Comparison of ENCODE assay signal across 12 cellular contexts in genomic region chr20:5136096-5136495, GRCh38. TPM values are rescaled to one million over a fixed set of nuclear protein-coding genes. Genes with fewer than 3 reads are reported as not detected.
DNase-seq lines count a peak whose midpoint lies in the region; ATAC-seq lines count a peak whose summit lies in the region.
"Had no signal": no experiment of that assay in that cellular context is flagged by ENCODE, and none has a peak within 500 bp of the region (broad histone marks: within the 10 kb centered on the region; RNA-seq: fewer than 3 reads in every experiment).

No MANE protein-coding gene starts in this region.

- ATAC-seq in HG02763 (IDR thresholded peaks at IDR 0.05; ENCODE audit: unreplicated experiment) (peak; percentile 20), GM19324 (IDR thresholded peaks at IDR 0.05; ENCODE audit: low FRiP score, unreplicated experiment) (no peak)
- ATAC-seq: activated CD8-positive, alpha-beta T cell treated with anti-CD3 and anti-CD28 coated beads for 36 hours; T-cell had no signal

- H3K4me2 ChIP-seq in BLaER1 = peak overlapping the region; percentile 79

- H3K27ac ChIP-seq in BLaER1 (no peak overlapping the region), mesodermal cell (ENCODE audit: low read depth, low read length, severe bottlenecking) (peak overlapping the region; percentile 57)

- 86% methylated on average over 3 of the region's 4 CpGs; no CpG with 5 or more reads in 1 of the 2 experiments for WGBS in mesodermal cell (ENCODE audit: insufficient coverage in 2 of 2), 2 experiments

- H3K36me3 ChIP-seq in BLaER1 = peaks cover 10% of the 10 kb centered on the region
- H3K36me3 ChIP-seq in mesodermal cell (ENCODE audit: control insufficient read depth, insufficient read depth, low read length) = peaks cover 20% of the 10 kb centered on the region

- no peak overlapping the region for H3K4me3 ChIP-seq in BLaER1
- H3K4me3 ChIP-seq in mesodermal cell (ENCODE audit: extremely low read depth, insufficient read depth, low read length, poor library complexity, severe bottlenecking) = no peak overlapping the region

- DNase-seq in astrocyte of the hippocampus (ENCODE audit: low read depth, low spot score) = peak; percentile 51
- no peak for DNase-seq in amniotic stem cell (lab: John Stamatoyannopoulos, UW)
- no peak for DNase-seq in NCI-H146 treated with DMSO at 0.1 percent for 48 hours (lab: John Stamatoyannopoulos, UW; ENCODE audit: unreplicated experiment)
- DNase-seq in stimulated activated CD4-positive, alpha-beta T cell treated with anti-CD3 and anti-CD28 coated beads, Interleukin-4, amount 100 ng/mL, for 1 hour = no peak
- DNase-seq: activated CD8-positive, alpha-beta T cell treated with anti-CD3 and anti-CD28 coated beads for 36 hours; activated naive CD4-positive, alpha-beta T cell treated with anti-CD3 and anti-CD28 coated beads, Interleukin-2, amount 10 ng/mL, durations not matched to agents 7 days and 5 days; EL; T-cell had no signal

- no peaks in the 10 kb centered on the region for H3K27me3 ChIP-seq in BLaER1

- peak overlapping the region; percentile 62; the same call in 1 of the 2 replicates for H3K9ac ChIP-seq in BLaER1

- no peaks in the 10 kb centered on the region for H3K9me3 ChIP-seq in BLaER1
- no peaks in the 10 kb centered on the region for H3K9me3 ChIP-seq in mesodermal cell (ENCODE audit: control insufficient read depth, low read length)

- H3K4me1 ChIP-seq in BLaER1 (peaks cover 43% of the 10 kb centered on the region), mesodermal cell (ENCODE audit: control insufficient read depth, insufficient read depth, low read length, poor library complexity, severe bottlenecking) (no peaks in the 10 kb centered on the region)

- peaks cover 98% of the 10 kb centered on the region for H4K20me1 ChIP-seq in BLaER1

RNA-seq across cellular contexts. Expression of gene CDS2, which starts 9.3 kb away (rescaled TPM):
- 32.3 TPM for polyA plus RNA-seq in mesodermal cell (2013, experiment 1 of 2)
- polyA plus RNA-seq in mesodermal cell (2013, experiment 2 of 2) = 27.7 TPM

RNA-seq across cellular contexts. Expression of gene PCNA, which starts 16.3 kb away (rescaled TPM):
- 144 TPM for polyA plus RNA-seq in mesodermal cell (2013, experiment 1 of 2)
- polyA plus RNA-seq in mesodermal cell (2013, experiment 2 of 2) = 143 TPM

RNA-seq across cellular contexts. Expression of gene TMEM230, which starts 23.2 kb away (rescaled TPM):
- 110 TPM for polyA plus RNA-seq in mesodermal cell (2013, experiment 1 of 2)
- polyA plus RNA-seq in mesodermal cell (2013, experiment 2 of 2) = 114 TPM
